Comparison of ENCODE assay signal across 19 cellular contexts in the genomic region with DNA sequence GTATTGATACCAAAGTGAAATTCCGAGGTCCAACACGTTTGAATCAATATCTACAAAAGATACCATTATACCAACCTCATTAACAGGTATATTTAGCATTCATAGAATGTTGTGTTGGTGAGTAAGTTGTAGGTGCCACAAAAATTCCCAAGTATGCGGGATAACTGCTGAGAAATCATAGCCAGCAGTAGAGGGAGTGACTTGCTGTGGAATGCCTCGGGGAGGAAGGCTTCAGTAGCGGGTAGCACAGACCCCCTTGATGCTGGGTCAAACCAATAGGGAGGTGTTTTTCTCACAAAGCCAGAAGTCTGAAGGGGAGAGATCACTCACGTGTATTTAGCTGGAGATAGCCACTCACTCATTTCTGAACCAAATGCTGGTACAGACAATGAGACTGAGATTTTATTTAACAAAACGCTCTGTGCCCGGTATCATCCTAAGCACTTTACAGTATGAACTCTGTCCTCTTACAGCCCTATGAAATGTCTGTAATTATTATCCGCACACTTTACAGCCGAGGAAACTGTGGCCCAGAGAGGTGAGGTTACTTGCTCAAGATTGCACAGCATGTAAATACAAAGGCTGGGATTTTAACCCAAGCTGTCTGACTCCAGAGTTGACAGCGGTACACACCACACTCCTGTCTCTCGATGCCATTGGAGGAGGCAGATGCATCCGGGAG. TPM values are rescaled to one million over a fixed set of nuclear protein-coding genes. Genes with fewer than 3 reads are reported as not detected.
DNase-seq lines count a peak whose midpoint lies in the region; ATAC-seq, FAIRE-seq and TF ChIP-seq lines count a peak whose summit lies in the region.
"Had no signal": no experiment of that assay in that cellular context is flagged by ENCODE, and none has a peak within 500 bp of the region (broad histone marks: within the 10 kb centered on the region; RNA-seq: fewer than 3 reads in every experiment).

No MANE protein-coding gene starts in this region.

- H4K5ac ChIP-seq in mesendoderm (ENCODE audit: low read length), result no peak overlapping the region

- H3K36me3 Mint-ChIP-seq in astrocyte (ENCODE audit: low read depth, unreplicated experiment) (no peaks in the 10 kb centered on the region), glutamatergic neuron (ENCODE audit: unreplicated experiment) (peaks cover 5% of the 10 kb centered on the region)
- H3K36me3 Mint-ChIP-seq: CD14-positive monocyte; CD8-positive, alpha-beta T cell had no signal

- in situ Hi-C loops in HepG2 (cut with HindIII; ENCODE audit: extremely low pct_ligation_motif_present, low pct_unique_long_range_greater_than_20kb), result no loop called here

- H2BK120ac ChIP-seq in mesendoderm (ENCODE audit: low read depth, low read length), result no peak overlapping the region

- no peak for TF ChIP-seq EP300 in HepG2 (IDR thresholded peaks at IDR 0.05; ENCODE audit: low read depth in 2 of 2, low read length in 2 of 2)
- TF ChIP-seq EP300 in HepG2 (CRISPR knock-in tag; IDR thresholded peaks at IDR 0.05; ENCODE audit: borderline replicate concordance), result no peak

- no peak overlapping the region for H3K4me3 ChIP-seq in HepG2 (replicated peaks in 1 of 3; ENCODE audit: insufficient read depth in 1 of 3, low read depth in 2 of 3, low read length in 3 of 3)
- H3K4me3 ChIP-seq in right lobe of liver, result no peak overlapping the region
- H3K4me3 ChIP-seq in astrocyte (ENCODE audit: insufficient read depth, low read depth, low read length), result no peak overlapping the region
- no peak overlapping the region for H3K4me3 ChIP-seq in mesendoderm (ENCODE audit: low read length)
- no peak overlapping the region for H3K4me3 ChIP-seq in spleen
- H3K4me3 ChIP-seq: GM12878, HAP-1 had no signal

- H4K20me1 ChIP-seq in HepG2 (ENCODE audit: insufficient read depth, low read length) (no peaks in the 10 kb centered on the region), astrocyte (ENCODE audit: insufficient read depth, low read length) (no peaks in the 10 kb centered on the region)

- peaks cover 17% of the 10 kb centered on the region for H3K4me1 Mint-ChIP-seq in astrocyte (ENCODE audit: low read depth, unreplicated experiment)
- H3K4me1 Mint-ChIP-seq in glutamatergic neuron (ENCODE audit: low read depth, unreplicated experiment), result peaks cover 14% of the 10 kb centered on the region

- H2AK5ac ChIP-seq in mesendoderm (ENCODE audit: low read length), result peak overlapping the region; percentile 38

- POLR2A ChIA-PET in HepG2 (lab: Yijun Ruan, JAX), result no interaction called here

- ATAC-seq in HepG2, result no peak
- no peak for ATAC-seq in right lobe of liver
- ATAC-seq: CD8-positive, alpha-beta T cell; GM12878 had no signal

- no peaks in the 10 kb centered on the region for H3K36me3 ChIP-seq in HepG2 (replicated peaks in 1 of 2; ENCODE audit: control insufficient read depth in 1 of 2, insufficient read depth in 2 of 2, low read length in 2 of 2)
- H3K36me3 ChIP-seq in right lobe of liver, result no peaks in the 10 kb centered on the region
- H3K36me3 ChIP-seq in astrocyte (ENCODE audit: insufficient read depth, low read length), result no peaks in the 10 kb centered on the region
- no peaks in the 10 kb centered on the region for H3K36me3 ChIP-seq in mesendoderm (ENCODE audit: control insufficient read depth, insufficient read depth, low read length)
- H3K36me3 ChIP-seq in spleen, result no peaks in the 10 kb centered on the region
- H3K36me3 ChIP-seq: HAP-1 had no signal

- H3K18ac ChIP-seq in mesendoderm (ENCODE audit: low read length), result no peak overlapping the region

- no peak overlapping the region for H3K4ac ChIP-seq in mesendoderm (ENCODE audit: low read depth, low read length)

- H2AFZ ChIP-seq in HepG2 (ENCODE audit: low read length) (no peak overlapping the region), astrocyte (ENCODE audit: low read depth, low read length) (no peak overlapping the region)

- H3K9me3 ChIP-seq in HepG2 (ENCODE audit: low read length) (no peaks in the 10 kb centered on the region), right lobe of liver (no peaks in the 10 kb centered on the region), astrocyte (ENCODE audit: insufficient read depth, low read depth, low read length) (no peaks in the 10 kb centered on the region), spleen (no peaks in the 10 kb centered on the region)
- H3K9me3 ChIP-seq: HAP-1 had no signal

- H3K79me2 ChIP-seq in HepG2 (ENCODE audit: insufficient read depth, low read length), result no peaks in the 10 kb centered on the region
- H3K79me2 ChIP-seq in astrocyte (ENCODE audit: insufficient read depth, low read length), result no peaks in the 10 kb centered on the region
- H3K79me2 ChIP-seq in mesendoderm (ENCODE audit: control insufficient read depth, insufficient read depth, low read length), result no peaks in the 10 kb centered on the region

- TF ChIP-seq CTCF in HepG2 (CRISPR knock-in tag; IDR thresholded peaks at IDR 0.05) (no peak), right lobe of liver (IDR thresholded peaks at IDR 0.05) (no peak), astrocyte (IDR thresholded peaks at IDR 0.05; ENCODE audit: insufficient read depth, low read depth, low read length) (no peak), spleen (IDR thresholded peaks at IDR 0.05 in 8 of 11, conservative IDR thresholded peaks at IDR 0.05 in 3 of 11) (no peak), glutamatergic neuron (IDR thresholded peaks at IDR 0.05; ENCODE audit: partially characterized antibody, unreplicated experiment) (no peak)

- 13% methylated on average over 13 of the region's 13 CpGs for WGBS in HepG2 (ENCODE audit: low lambda C conversion rate)
- WGBS in right lobe of liver (ENCODE audit: insufficient coverage, low coverage, low lambda C conversion rate, missing lambda C conversion rate), result 46% methylated on average over 8 of the region's 13 CpGs
- no CpG with 5 or more reads among the region's 13 CpGs for WGBS in mesendoderm (ENCODE audit: extremely low coverage, insufficient coverage, low lambda C conversion rate)
- 79 to 87% (median 84%) methylated on average over 13 of the region's 13 CpGs for WGBS in spleen, 5 donors

- no peak for DNase-seq in HepG2 (ENCODE audit: low spot score)
- no peak for DNase-seq in right lobe of liver
- DNase-seq in astrocyte (ENCODE audit: low read depth), result peak; percentile 50
- no peak for DNase-seq in mesendoderm
- peak; percentile 23 for DNase-seq in spleen
- DNase-seq in kidney tubule cell (ENCODE audit: low spot score), result no peak
- no peak for DNase-seq in glutamatergic neuron
- no peak for DNase-seq in NK-92 (lab: John Stamatoyannopoulos, UW; ENCODE audit: unreplicated experiment)
- DNase-seq: COR-L47, DND-41, GOT3, HFFc6 had no signal

- no peak for FAIRE-seq in HepG2 (lab: Jason Lieb, UNC)
- no peak for FAIRE-seq in astrocyte (lab: Jason Lieb, UNC)
- FAIRE-seq: D721Med, GM12878, HTR-8/SVneo had no signal

- H4K8ac ChIP-seq in mesendoderm (ENCODE audit: low read depth, low read length), result no peak overlapping the region

- peaks cover 15% of the 10 kb centered on the region for H3K27me3 Mint-ChIP-seq in astrocyte (ENCODE audit: low read depth, unreplicated experiment)
- peaks cover 12% of the 10 kb centered on the region for H3K27me3 Mint-ChIP-seq in glutamatergic neuron (ENCODE audit: unreplicated experiment)

- no peak overlapping the region for H3K4me2 ChIP-seq in HepG2 (ENCODE audit: low read depth, low read length)
- H3K4me2 ChIP-seq in astrocyte (ENCODE audit: low read length), result no peak overlapping the region
- no peak overlapping the region for H3K4me2 ChIP-seq in mesendoderm (ENCODE audit: low read length)

- no peak overlapping the region for H2BK5ac ChIP-seq in mesendoderm (ENCODE audit: low read length)

- intact Hi-C loops in HepG2 (cut with micrococcal nuclease; ENCODE audit: unreplicated experiment) (no loop called here), right lobe of liver (cut with DNase I) (no loop called here), spleen (cut with DNase I; ENCODE audit: low total_unique reads) (no loop called here)

- 0 out of 2 replicates have a peak, but pooled peaks cover 5% of the 10 kb centered on the region for H3K4me1 ChIP-seq in HepG2 (ENCODE audit: insufficient read depth, low read length)
- H3K4me1 ChIP-seq in right lobe of liver, result peaks cover 0 to 2% (median 0%) of the 10 kb centered on the region in 4 donors
- peaks cover 4% of the 10 kb centered on the region for H3K4me1 ChIP-seq in astrocyte (ENCODE audit: insufficient read depth, low read length)
- no peaks in the 10 kb centered on the region for H3K4me1 ChIP-seq in mesendoderm (ENCODE audit: control insufficient read depth, low read depth, low read length)
- H3K4me1 ChIP-seq in spleen, result peaks cover 0 to 10% (median 4%) of the 10 kb centered on the region in 6 donors

- TF ChIP-seq RAD21 in HepG2 (CRISPR knock-in tag; IDR thresholded peaks at IDR 0.05), result no peak

- H3K9ac ChIP-seq in HepG2 (ENCODE audit: insufficient read depth, low read depth, low read length) (no peak overlapping the region), astrocyte (ENCODE audit: low read length) (no peak overlapping the region), mesendoderm (ENCODE audit: low read length) (no peak overlapping the region)

- H3K4me3 Mint-ChIP-seq in astrocyte (ENCODE audit: unreplicated experiment) (no peak overlapping the region), glutamatergic neuron (ENCODE audit: unreplicated experiment) (no peak overlapping the region)
- H3K4me3 Mint-ChIP-seq: CD14-positive monocyte; CD8-positive, alpha-beta T cell; HFFc6 had no signal

- BruUV-seq in HepG2 (replicated peaks; lab: Mats Ljungman, UMichigan), result no TSS peak

- H3K9me3 Mint-ChIP-seq in astrocyte (ENCODE audit: unreplicated experiment), result no peaks in the 10 kb centered on the region
- H3K9me3 Mint-ChIP-seq in glutamatergic neuron (ENCODE audit: unreplicated experiment), result peaks cover 4% of the 10 kb centered on the region
- H3K9me3 Mint-ChIP-seq: CD8-positive, alpha-beta T cell; HFFc6 had no signal

- peaks cover 5 to 50% of the 10 kb centered on the region in 2 experiments; a peak in 4 of 5 replicates for H3K27me3 ChIP-seq in HepG2 (ENCODE audit: control insufficient read depth in 1 of 2, insufficient read depth in 2 of 2, low read length in 2 of 2)
- no peaks in the 10 kb centered on the region for H3K27me3 ChIP-seq in right lobe of liver
- no peaks in the 10 kb centered on the region for H3K27me3 ChIP-seq in astrocyte (ENCODE audit: insufficient read depth, low read length)
- no peaks in the 10 kb centered on the region for H3K27me3 ChIP-seq in mesendoderm (ENCODE audit: insufficient read depth, low read length, poor library complexity)
- H3K27me3 ChIP-seq in spleen (replicated peaks in 1 of 7), result no peaks in the 10 kb centered on the region

- no peak overlapping the region for H3K23ac ChIP-seq in mesendoderm (ENCODE audit: low read length)

- no peak overlapping the region for H2BK15ac ChIP-seq in mesendoderm (replicated peaks; ENCODE audit: low read depth)

- no peak for TF ChIP-seq POLR2A in HepG2 (IDR thresholded peaks at IDR 0.05; ENCODE audit: insufficient read depth in 1 of 2, low read depth in 2 of 2, low read length in 2 of 2)
- no peak for TF ChIP-seq POLR2A in right lobe of liver (IDR thresholded peaks at IDR 0.05)
- no peak for TF ChIP-seq POLR2A in spleen (IDR thresholded peaks at IDR 0.05)

- peak overlapping the region; percentile 51 for H3K56ac ChIP-seq in mesendoderm (ENCODE audit: low read length)

- CTCF ChIA-PET in HepG2 (lab: Yijun Ruan, JAX; ENCODE audit: low intra/inter-chr PET ratio, low total read pairs), result no interaction called here

- H3K27ac ChIP-seq in HepG2 (ENCODE audit: extremely low read length, insufficient read depth, low read length), result no peak overlapping the region
- H3K27ac ChIP-seq in right lobe of liver, result no peak overlapping the region
- H3K27ac ChIP-seq in astrocyte (ENCODE audit: low read depth, low read length), result no peak overlapping the region
- no peak overlapping the region for H3K27ac ChIP-seq in mesendoderm (ENCODE audit: low read depth, low read length)
- H3K27ac ChIP-seq in spleen, result no peak overlapping the region
- H3K27ac ChIP-seq: 22Rv1 had no signal

- H3K27ac Mint-ChIP-seq in astrocyte (ENCODE audit: unreplicated experiment), result no peak overlapping the region
- no peak overlapping the region for H3K27ac Mint-ChIP-seq in glutamatergic neuron (ENCODE audit: unreplicated experiment)
- H3K27ac Mint-ChIP-seq: CD8-positive, alpha-beta T cell; HFFc6 had no signal

- no peaks in the 10 kb centered on the region for H3K79me1 ChIP-seq in mesendoderm (ENCODE audit: low read length)

RNA-seq across cellular contexts. Expression of a gene that starts 23.1 kb away (rescaled TPM):
- total RNA-seq in HepG2 (2016; rRNA removed; fragmentation: Illumina TruSeq; extraction: Trizol) (292 and 469 TPM in 2 replicates), right lobe of liver (10 to 100 TPM in 4 of 6 experiments, 1 to 10 TPM in 2; 5.6 to 46.2 (median 35.2) TPM), astrocyte (148 and 179 TPM in 2 replicates), spleen (10 to 100 TPM; 11.0 to 68.5 (median 61.6) TPM), glutamatergic neuron (ENCODE audit: unreplicated experiment) (218 TPM)
- total RNA-seq in HepG2 (2016; cell fraction: cytosol; rRNA removed; fragmentation: Illumina TruSeq; extraction: Trizol; ENCODE audit: low read depth), result 90.0 and 120 TPM in 2 replicates
- 306 and 489 TPM in 2 replicates for total RNA-seq in HepG2 (2016; cell fraction: insoluble cytoplasmic fraction; rRNA removed; fragmentation: Illumina TruSeq; extraction: Trizol)
- 174 and 189 TPM in 2 replicates for total RNA-seq in HepG2 (2016; cell fraction: membrane; rRNA removed; fragmentation: Illumina TruSeq; extraction: Trizol)
- total RNA-seq in HepG2 (2016; cell fraction: nucleus; rRNA removed; fragmentation: Illumina TruSeq; extraction: Trizol), result 120 and 128 TPM in 2 replicates
- polyA plus RNA-seq in HepG2 (2011; rRNA removed) (209 and 249 TPM in 2 replicates), spleen (10 to 100 TPM; 27.9 to 47.0 (median 30.4) TPM)
- 65.8 and 77.6 TPM in 2 replicates for polyA plus RNA-seq in HepG2 (2011; cell fraction: cytosol; rRNA removed)
- polyA plus RNA-seq in HepG2 (2011; cell fraction: nucleus; rRNA removed), result 38.6 and 45.2 TPM in 2 replicates
- polyA plus RNA-seq in HepG2 (2012), result 219 and 268 TPM in 2 replicates
- polyA plus RNA-seq in HepG2 (2016; cell fraction: cytosol; fragmentation: Illumina TruSeq; extraction: Trizol; ENCODE audit: low read depth), result 132 and 186 TPM in 2 replicates
- polyA plus RNA-seq in HepG2 (2016; cell fraction: insoluble cytoplasmic fraction; fragmentation: Illumina TruSeq; extraction: Trizol; ENCODE audit: low read depth), result 432 and 474 TPM in 2 replicates
- polyA plus RNA-seq in HepG2 (2016; cell fraction: membrane; fragmentation: Illumina TruSeq; extraction: Trizol; ENCODE audit: low read depth), result 169 and 214 TPM in 2 replicates
- 174 and 214 TPM in 2 replicates for polyA plus RNA-seq in HepG2 (2016; cell fraction: nucleus; fragmentation: Illumina TruSeq; extraction: Trizol; ENCODE audit: insufficient read depth, low read depth)
- 34.2 and 39.9 TPM in 2 replicates for polyA minus RNA-seq in HepG2 (2011; rRNA and poly(A)+ RNA removed; ENCODE audit: low replicate concordance)
- polyA minus RNA-seq in HepG2 (2011; cell fraction: cytosol; rRNA and poly(A)+ RNA removed), result 36.2 and 37.8 TPM in 2 replicates
- polyA minus RNA-seq in HepG2 (2011; cell fraction: nucleus; rRNA and poly(A)+ RNA removed), result 26.5 and 28.5 TPM in 2 replicates
- polyA plus RNA-seq in mesendoderm (2013, experiment 1 of 2), result 235 TPM
- 227 TPM for polyA plus RNA-seq in mesendoderm (2013, experiment 2 of 2)

Comparison
In these comparisons a context has a peak if more than half of its experiments do, and no peak if none do; other contexts are left out.
1. DNase-seq: peak in astrocyte (single experiment) and spleen (single experiment); none in HepG2 (single experiment), right lobe of liver (0 of 3), mesendoderm (single experiment), kidney tubule cell (single experiment), glutamatergic neuron (single experiment) and NK-92 (single experiment).